1 cellular context compared by ENCODE assay signal in genomic region chr2:23926750-23927627, GRCh38.
TF ChIP-seq lines count a peak whose summit lies in the region.

Gene ATAD2B, minus strand, starts transcription at chr2:23927123. Its CDS starts 353 bp downstream, at chr2:23926770.

TF ChIP-seq in HepG2, 621 proteins besides CTCF, POLR2A, EP300 and RAD21 (continued from another document and continues in another):
- TF ChIP-seq PREB (CRISPR knock-in tag; IDR thresholded peaks at IDR 0.05) (no peak; the same call in 1 of the 2 replicates), TFDP1 (CRISPR knock-in tag; IDR thresholded peaks at IDR 0.05; ENCODE audit: borderline replicate concordance) (peak; percentile 79; the same call in 1 of the 2 replicates), GPN1 (CRISPR knock-in tag; IDR thresholded peaks at IDR 0.05; ENCODE audit: borderline replicate concordance) (no peak), REXO4 (CRISPR knock-in tag; IDR thresholded peaks at IDR 0.05; ENCODE audit: borderline replicate concordance) (peak; percentile 82; the same call in 1 of the 2 replicates), MED8 (CRISPR knock-in tag; IDR thresholded peaks at IDR 0.05; ENCODE audit: insufficient replicate concordance) (peak; percentile 88), RBM39 (IDR thresholded peaks at IDR 0.05; ENCODE audit: low read depth, low read length, poor library complexity, severe bottlenecking) (peak; percentile 96), GATAD1 (CRISPR knock-in tag; IDR thresholded peaks at IDR 0.05) (peak; percentile 83), ZBTB26 (CRISPR knock-in tag; IDR thresholded peaks at IDR 0.05; ENCODE audit: borderline replicate concordance) (peak; percentile 57; the same call in 1 of the 2 replicates), TBX2 (CRISPR knock-in tag; IDR thresholded peaks at IDR 0.05; ENCODE audit: borderline replicate concordance) (peak; percentile 90), ERF (CRISPR knock-in tag; IDR thresholded peaks at IDR 0.05) (peak; percentile 89), ZNF430 (CRISPR knock-in tag; IDR thresholded peaks at IDR 0.05) (peak; percentile 89), ZNF639 (CRISPR knock-in tag; conservative IDR thresholded peaks at IDR 0.05) (0 out of 2 replicates have a peak, but pooled peaks have one; percentile 44), PLRG1 (conservative IDR thresholded peaks at IDR 0.05) (no peak), SMYD3 (CRISPR knock-in tag; IDR thresholded peaks at IDR 0.05) (peak; percentile 96), RXRA (CRISPR knock-in tag; IDR thresholded peaks at IDR 0.05) (peak; percentile 56), RBM22 (optimal IDR thresholded peaks at IDR 0.05; ENCODE audit: low read length) (peak; percentile 90), ZNF510 (CRISPR knock-in tag; IDR thresholded peaks at IDR 0.05; ENCODE audit: low read depth) (peak; percentile 71; the same call in 1 of the 2 replicates), CBX2 (IDR thresholded peaks at IDR 0.05; ENCODE audit: low read depth, low read length) (no peak), CBX2 (CRISPR knock-in tag; IDR thresholded peaks at IDR 0.05; ENCODE audit: low read depth) (no peak), ZBTB46 (CRISPR knock-in tag; IDR thresholded peaks at IDR 0.05; ENCODE audit: borderline replicate concordance) (peak; percentile 14; the same call in 1 of the 2 replicates), ZFP36L1 (CRISPR knock-in tag; IDR thresholded peaks at IDR 0.05) (peak; percentile 68), DR1 (CRISPR knock-in tag; IDR thresholded peaks at IDR 0.05) (peak; percentile 87), ZSCAN21 (CRISPR knock-in tag; IDR thresholded peaks at IDR 0.05; ENCODE audit: borderline replicate concordance) (peak; percentile 96), HOXD1 (CRISPR knock-in tag; IDR thresholded peaks at IDR 0.05) (peak; percentile 67; the same call in 1 of the 2 replicates), ZMYM4 (CRISPR knock-in tag; IDR thresholded peaks at IDR 0.05) (peak; percentile 96), ZFP41 (CRISPR knock-in tag; IDR thresholded peaks at IDR 0.05; ENCODE audit: borderline replicate concordance) (no peak; the same call in 1 of the 2 replicates), FOXJ3 (CRISPR knock-in tag; IDR thresholded peaks at IDR 0.05; ENCODE audit: borderline replicate concordance) (0 out of 2 replicates have a peak, but pooled peaks have one; percentile 3), MEIS2 (CRISPR knock-in tag; IDR thresholded peaks at IDR 0.05) (peak; percentile 90), ZUFSP (CRISPR knock-in tag; IDR thresholded peaks at IDR 0.05; ENCODE audit: borderline replicate concordance) (no peak), SNAPC4 (CRISPR knock-in tag; IDR thresholded peaks at IDR 0.05) (peak; percentile 83; the same call in 1 of the 2 replicates), SMARCC2 (IDR thresholded peaks at IDR 0.05) (no peak), PBX3 (CRISPR knock-in tag; IDR thresholded peaks at IDR 0.05; ENCODE audit: borderline replicate concordance) (peak; percentile 52; the same call in 1 of the 2 replicates), HNF4A (CRISPR knock-in tag; IDR thresholded peaks at IDR 0.05) (peak; percentile 5), SAFB2 (CRISPR knock-in tag; IDR thresholded peaks at IDR 0.05; ENCODE audit: borderline replicate concordance, low read depth) (peak; percentile 33; the same call in 1 of the 2 replicates), NR1H2 (CRISPR knock-in tag; IDR thresholded peaks at IDR 0.05; ENCODE audit: borderline replicate concordance, low read depth) (no peak), MAFG (CRISPR knock-in tag; IDR thresholded peaks at IDR 0.05) (0 out of 2 replicates have a peak, but pooled peaks have one; percentile 37), TRAFD1 (CRISPR knock-in tag; IDR thresholded peaks at IDR 0.05; ENCODE audit: borderline replicate concordance) (no peak), ADNP (CRISPR knock-in tag; IDR thresholded peaks at IDR 0.05) (0 out of 2 replicates have a peak, but pooled peaks have one; percentile 31), THAP9 (CRISPR knock-in tag; IDR thresholded peaks at IDR 0.05; ENCODE audit: borderline replicate concordance) (peak; percentile 38; the same call in 1 of the 2 replicates), PHF20 (CRISPR knock-in tag; IDR thresholded peaks at IDR 0.05) (peak; percentile 77)
